25 cellular contexts compared by ENCODE assay signal in genomic region chr5:134228624-134229023, GRCh38. TPM values are rescaled to one million over a fixed set of nuclear protein-coding genes. Genes with fewer than 3 reads are reported as not detected.
DNase-seq lines count a peak whose midpoint lies in the region; ATAC-seq, FAIRE-seq and TF ChIP-seq lines count a peak whose summit lies in the region.
"Had no signal": no experiment of that assay in that cellular context is flagged by ENCODE, and none has a peak within 500 bp of the region (broad histone marks: within the 10 kb centered on the region; RNA-seq: fewer than 3 reads in every experiment).

No MANE protein-coding gene starts in this region.

- in situ Hi-C loops in GM12878 (cut with MboI) = no loop called here
- in situ Hi-C loops in gastrocnemius medialis (cut with MboI; ENCODE audit: low sequenced_read_pairs in 4 of 4) = no loop called here

- ATAC-seq in heart left ventricle = no peak
- ATAC-seq in Right ventricle myocardium inferior = no peak
- ATAC-seq in Right ventricle myocardium superior (ENCODE audit: poor library complexity) = no peak
- no peak for ATAC-seq in GM12878
- no peak for ATAC-seq in gastrocnemius medialis
- ATAC-seq in GM19328 (IDR thresholded peaks at IDR 0.05; ENCODE audit: unreplicated experiment) = no peak

- TF ChIP-seq EP300 in GM12878 (IDR thresholded peaks at IDR 0.05; ENCODE audit: borderline replicate concordance in 1 of 2, control insufficient read depth in 1 of 2, low read depth in 2 of 2, low read length in 2 of 2) = no peak

- RAD21 ChIA-PET in GM12878 (lab: Charles Lee; ENCODE audit: unreplicated experiment) = interaction anchor here (1.5 kb wide), 1 partner anchor 359 kb away, joined by 4 read pairs; no protein-coding TSS in a partner anchor

- BruUV-seq in GM12878 (replicated peaks; lab: Mats Ljungman, UMichigan) = no TSS peak

- H3K36me3 ChIP-seq in heart left ventricle (no peaks in the 10 kb centered on the region), right atrium auricular region (no peaks in the 10 kb centered on the region), GM12878 (ENCODE audit: control insufficient read depth in 2 of 2, insufficient read depth in 2 of 2, low read length in 1 of 2) (no peaks in the 10 kb centered on the region), gastrocnemius medialis (no peaks in the 10 kb centered on the region)
- H3K36me3 ChIP-seq: BLaER1 had no signal

- CTCF ChIA-PET in GM12878 (lab: Yijun Ruan, JAX) = interaction anchor here (0.8 to 1.9 kb wide), 4 partner anchors 14 to 61 kb away, joined by 3 to 6 read pairs (median 4); no protein-coding TSS in a partner anchor

- intact Hi-C loops in heart left ventricle (cut with DNase I) = loop anchor here in 4 of 10 donors (5.0 kb wide), 2 partner anchors 51 to 59 kb away; partner anchors contain the start of gene SKP1 (in 4 of the 4)
- intact Hi-C loops in Right ventricle myocardium inferior (cut with DNase I) = loop anchor here (5.0 kb wide), 1 partner anchor 51 kb away; the partner anchor contains the start of gene SKP1
- intact Hi-C loops in Right ventricle myocardium superior (cut with DNase I) = no loop called here
- intact Hi-C loops in GM12878 (cut with micrococcal nuclease; ENCODE audit: unreplicated experiment) = loop anchor here (10.0 kb wide), 1 partner anchor 506 kb away; the partner anchor contains the start of gene CAMLG
- intact Hi-C loops in gastrocnemius medialis (cut with DNase I; ENCODE audit: low total_unique reads) = loop anchor here (5.0 kb wide), 2 partner anchors 226 to 419 kb away; partner anchors contain the start of genes SEC24A and VDAC1

- H3K79me2 ChIP-seq in GM12878 (ENCODE audit: control insufficient read depth, insufficient read depth, low read length) = peaks cover 36% of the 10 kb centered on the region

- H3K4me3 ChIP-seq in heart left ventricle = no peak overlapping the region
- H3K4me3 ChIP-seq in right atrium auricular region = no peak overlapping the region
- H3K4me3 ChIP-seq in GM12878 = no peak overlapping the region
- no peak overlapping the region for H3K4me3 ChIP-seq in gastrocnemius medialis
- H3K4me3 ChIP-seq: BLaER1, HAP-1 had no signal

- H2AFZ ChIP-seq in GM12878 (ENCODE audit: control insufficient read depth, low read depth, low read length) = no peak overlapping the region

- TF ChIP-seq CTCF in heart left ventricle (IDR thresholded peaks at IDR 0.05) (no peak), right atrium auricular region (IDR thresholded peaks at IDR 0.05) (no peak), GM12878 (IDR thresholded peaks at IDR 0.05 in 2 of 3, conservative IDR thresholded peaks at IDR 0.05 in 1 of 3; ENCODE audit: control insufficient read depth in 2 of 3, extremely low read depth in 1 of 3, insufficient read depth in 1 of 3, low read depth in 3 of 3, low read length in 3 of 3) (no peak), gastrocnemius medialis (IDR thresholded peaks at IDR 0.05 in 4 of 5, conservative IDR thresholded peaks at IDR 0.05 in 1 of 5) (no peak)

- H3K4me1 ChIP-seq in heart left ventricle = peaks cover 0 to 41% (median 22%) of the 10 kb centered on the region in 12 donors
- peaks cover 0 to 19% of the 10 kb centered on the region in 2 donors for H3K4me1 ChIP-seq in right atrium auricular region
- peaks cover 11% of the 10 kb centered on the region for H3K4me1 ChIP-seq in GM12878 (ENCODE audit: control insufficient read depth, insufficient read depth, low read length)
- peaks cover 16 to 26% of the 10 kb centered on the region in 2 donors for H3K4me1 ChIP-seq in gastrocnemius medialis

- TF ChIP-seq POLR2A in heart left ventricle (IDR thresholded peaks at IDR 0.05) (no peak), GM12878 (IDR thresholded peaks at IDR 0.05; ENCODE audit: low read depth, low read length) (no peak), gastrocnemius medialis (IDR thresholded peaks at IDR 0.05) (no peak)

- SMC1A ChIA-PET in GM12878 (lab: Charles Lee; ENCODE audit: uncharacterized antibody, unreplicated experiment) = interaction anchor here (0.5 to 1.4 kb wide), 6 partner anchors 10 to 196 kb away, joined by 3 read pairs; no protein-coding TSS in a partner anchor

- no peaks in the 10 kb centered on the region for H4K20me1 ChIP-seq in GM12878 (ENCODE audit: control insufficient read depth, insufficient read depth)

- H3K9ac ChIP-seq in GM12878 (ENCODE audit: control insufficient read depth, insufficient read depth, low read length) = no peak overlapping the region
- H3K9ac ChIP-seq: BLaER1 had no signal

- H3K4me2 ChIP-seq in GM12878 (ENCODE audit: control insufficient read depth, insufficient read depth) = no peak overlapping the region
- H3K4me2 ChIP-seq: BLaER1 had no signal

- FAIRE-seq in GM12878 (lab: Jason Lieb, UNC) = no peak
- FAIRE-seq: A204.1, D721Med, GM12891, GM18507, H54 had no signal

- H3K27me3 ChIP-seq in heart left ventricle (no peaks in the 10 kb centered on the region), right atrium auricular region (no peaks in the 10 kb centered on the region), GM12878 (replicated peaks in 1 of 2; ENCODE audit: control insufficient read depth in 2 of 2, insufficient read depth in 2 of 2, low read length in 1 of 2) (no peaks in the 10 kb centered on the region), gastrocnemius medialis (no peaks in the 10 kb centered on the region)
- H3K27me3 ChIP-seq: BLaER1 had no signal

- H3K9me3 ChIP-seq in heart left ventricle = no peaks in the 10 kb centered on the region
- H3K9me3 ChIP-seq in right atrium auricular region = no peaks in the 10 kb centered on the region
- H3K9me3 ChIP-seq in GM12878 (replicated peaks; ENCODE audit: control insufficient read depth, insufficient read depth, low read length) = no peaks in the 10 kb centered on the region
- no peaks in the 10 kb centered on the region for H3K9me3 ChIP-seq in gastrocnemius medialis
- H3K9me3 ChIP-seq: BLaER1, HAP-1 had no signal

- TF ChIP-seq RAD21 in GM12878 (IDR thresholded peaks at IDR 0.05; ENCODE audit: insufficient read depth, low read depth, low read length) = no peak

- POLR2A ChIA-PET in GM12878 (lab: Charles Lee) = interaction anchor here (0.5 to 1.1 kb wide), 5 partner anchors 9 to 1177 kb away, joined by 3 to 4 read pairs (median 3); no protein-coding TSS in a partner anchor

- DNase-seq in heart left ventricle (no peak), Right ventricle myocardium inferior (ENCODE audit: missing footprints) (no peak), right atrium auricular region (ENCODE audit: low spot score) (no peak), Right ventricle myocardium superior (no peak), GM12878 (ENCODE audit: low read depth, low spot score) (no peak), gastrocnemius medialis (no peak)
- DNase-seq in activated CD8-positive, alpha-beta memory T cell treated with anti-CD3 and anti-CD28 coated beads, Interleukin-2, amount 50 U/mL, for 48 hours = no peak
- DNase-seq: CD4-positive, CD25-positive, alpha-beta regulatory T cell; CD8-positive, alpha-beta memory T cell; DMS 273 treated with DMSO at 0.1 percent for 48 hours; DMS79; EL; GDM1; GOT3; HFFc6 had no signal

- H3K27ac ChIP-seq in heart left ventricle (peak overlapping the region in 10 of 12 donors; percentile 47 to 100 (median 99)), right atrium auricular region (peak overlapping the region; percentile 60 to 100), GM12878 (ENCODE audit: control insufficient read depth, insufficient read depth) (no peak overlapping the region), gastrocnemius medialis (peak overlapping the region; percentile 57 to 100 (median 98))
- H3K27ac ChIP-seq: 22Rv1, BLaER1, C4-2B had no signal

RNA-seq across cellular contexts. Expression of gene PPP2CA, which starts 2.8 kb away (rescaled TPM):
- total RNA-seq in heart left ventricle (100 to 1,000 TPM; 143 to 219 (median 180) TPM), Right ventricle myocardium inferior (149 TPM), right atrium auricular region (100 to 1,000 TPM; 137 to 147 TPM), Right ventricle myocardium superior (135 TPM), GM12878 (2014; rRNA removed) (88.9 and 112 TPM in 2 replicates), GM12878 (2014; rRNA removed; fragmentation: Illumina TruSeq; extraction: Trizol) (62.7 and 64.6 TPM in 2 replicates), GM12878 (2021) (155 and 165 TPM in 2 replicates), gastrocnemius medialis (100 to 1,000 TPM in 3 of 4 donors, 10 to 100 TPM in 1; 90.2 to 179 (median 155) TPM)
- polyA plus RNA-seq in heart left ventricle (100 to 1,000 TPM in 1 of 2 donors, 10 to 100 TPM in 1; 59.7 to 157 TPM), GM12878 (2011; rRNA removed) (225 and 324 TPM in 2 replicates), GM12878 (2014; fragmentation: Illumina TruSeq; extraction: Trizol) (83.8 and 85.3 TPM in 2 replicates), GM12878 (2014; fragmentation: Nextera tagmentation; extraction: Ambion mirVana) (10 to 100 TPM; 18.6 to 30.9 TPM), GM12878 (2014; rRNA removed) (159 and 170 TPM in 2 replicates), GM12878 (2016; fragmentation: Nextera tagmentation; extraction: Ambion mirVana) (100 to 1,000 TPM; 339 to 385 TPM)
- 47.7 and 59.6 TPM in 2 replicates for total RNA-seq in GM12878 (2013; cell fraction: nucleolus; rRNA removed)
- 32.4 TPM for polyA plus RNA-seq in GM12878 (2011; ENCODE audit: low read depth)
- polyA plus RNA-seq in GM12878 (2011; cell fraction: cytosol; rRNA removed) = 82.5 and 86.9 TPM in 2 replicates
- 46.6 and 57.0 TPM in 2 replicates for polyA plus RNA-seq in GM12878 (2011; cell fraction: nucleus; rRNA removed)
- 76.3 and 94.2 TPM in 2 replicates for polyA plus RNA-seq in GM12878 (2012)
- polyA minus RNA-seq in GM12878 (2011; rRNA and poly(A)+ RNA removed) = 45.1 and 148 TPM in 2 replicates
- polyA minus RNA-seq in GM12878 (2011; cell fraction: cytosol; rRNA and poly(A)+ RNA removed) = 69.5 and 87.0 TPM in 2 replicates
- 10.0 and 23.6 TPM in 2 replicates for polyA minus RNA-seq in GM12878 (2011; cell fraction: nucleus; rRNA and poly(A)+ RNA removed)

RNA-seq across cellular contexts. Expression of gene SKP1, which starts 51.9 kb away (rescaled TPM):
- total RNA-seq in heart left ventricle (100 to 1,000 TPM; 290 to 533 (median 459) TPM), Right ventricle myocardium inferior (458 TPM), right atrium auricular region (100 to 1,000 TPM; 287 to 360 TPM), Right ventricle myocardium superior (424 TPM), GM12878 (2014; rRNA removed) (100 and 114 TPM in 2 replicates), GM12878 (2014; rRNA removed; fragmentation: Illumina TruSeq; extraction: Trizol) (404 and 421 TPM in 2 replicates), GM12878 (2021) (202 and 204 TPM in 2 replicates), gastrocnemius medialis (100 to 1,000 TPM; 318 to 499 (median 476) TPM)
- polyA plus RNA-seq in heart left ventricle (1,000 to 10,000 TPM in 1 of 2 donors, 100 to 1,000 TPM in 1; 175 to 1,085 TPM), GM12878 (2011; rRNA removed) (351 and 383 TPM in 2 replicates), GM12878 (2014; fragmentation: Illumina TruSeq; extraction: Trizol) (617 and 795 TPM in 2 replicates), GM12878 (2014; fragmentation: Nextera tagmentation; extraction: Ambion mirVana) (1,000 to 10,000 TPM; 1,587 to 1,686 TPM), GM12878 (2014; rRNA removed) (305 and 398 TPM in 2 replicates), GM12878 (2016; fragmentation: Nextera tagmentation; extraction: Ambion mirVana) (100 to 1,000 TPM; 868 to 919 TPM)
- total RNA-seq in GM12878 (2013; cell fraction: nucleolus; rRNA removed) = 141 and 142 TPM in 2 replicates
- 197 TPM for polyA plus RNA-seq in GM12878 (2011; ENCODE audit: low read depth)
- polyA plus RNA-seq in GM12878 (2011; cell fraction: cytosol; rRNA removed) = 151 TPM in 2 replicates
- 163 and 175 TPM in 2 replicates for polyA plus RNA-seq in GM12878 (2011; cell fraction: nucleus; rRNA removed)
- 274 and 324 TPM in 2 replicates for polyA plus RNA-seq in GM12878 (2012)
- polyA minus RNA-seq in GM12878 (2011; rRNA and poly(A)+ RNA removed) = 121 and 212 TPM in 2 replicates
- 60.8 and 63.6 TPM in 2 replicates for polyA minus RNA-seq in GM12878 (2011; cell fraction: cytosol; rRNA and poly(A)+ RNA removed)
- polyA minus RNA-seq in GM12878 (2011; cell fraction: nucleus; rRNA and poly(A)+ RNA removed) = 32.6 and 47.6 TPM in 2 replicates
